In the genomic region with DNA sequence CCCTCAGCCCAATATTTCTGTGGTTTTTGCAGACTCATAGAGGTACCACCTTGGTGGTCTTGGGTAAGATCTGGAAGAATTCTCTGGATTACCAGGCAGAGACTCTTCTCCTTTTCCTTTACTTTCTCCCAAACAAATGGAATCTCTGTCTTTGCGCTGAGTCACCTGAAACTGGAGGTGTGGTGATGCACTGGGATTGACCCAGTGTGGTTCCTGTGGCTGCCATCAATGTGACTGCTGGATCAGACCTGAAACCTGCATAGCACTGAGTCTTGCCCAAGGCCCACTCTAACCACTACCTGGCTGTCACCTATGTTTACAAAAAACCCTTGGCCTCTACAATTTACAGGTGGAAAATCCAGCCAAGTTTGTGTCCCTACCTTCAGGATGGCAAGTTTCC, we compare ENCODE assay signal across 22 cellular contexts.
DNase-seq lines count a peak whose midpoint lies in the region; TF ChIP-seq lines count a peak whose summit lies in the region.
"Had no signal": no experiment of that assay in that cellular context is flagged by ENCODE, and none has a peak within 500 bp of the region (broad histone marks: within the 10 kb centered on the region; RNA-seq: fewer than 3 reads in every experiment).

No MANE protein-coding gene starts in this region.

- H3K4me3 Mint-ChIP-seq in MCF 10A (ENCODE audit: unreplicated experiment), result no peak overlapping the region
- no peak overlapping the region for H3K4me3 Mint-ChIP-seq in CD8-positive, alpha-beta memory T cell
- H3K4me3 Mint-ChIP-seq: B cell; CD4-positive, CD25-positive, alpha-beta regulatory T cell; CD8-positive, alpha-beta T cell had no signal

- no peak for TF ChIP-seq CTCF in mammary epithelial cell (conservative IDR thresholded peaks at IDR 0.05 in 1 of 2, IDR thresholded peaks at IDR 0.05 in 1 of 2; ENCODE audit: extremely low read depth in 1 of 2, insufficient read depth in 1 of 2, low read depth in 1 of 2, low read length in 2 of 2)
- no peak for TF ChIP-seq CTCF in MCF 10A (IDR thresholded peaks at IDR 0.05; ENCODE audit: unreplicated experiment)
- no peak for TF ChIP-seq CTCF in thyroid gland (IDR thresholded peaks at IDR 0.05)

- peaks cover 8% of the 10 kb centered on the region for H3K4me1 ChIP-seq in mammary epithelial cell (ENCODE audit: insufficient read depth, low read length)
- H3K4me1 ChIP-seq in mesenchymal stem cell (ENCODE audit: control insufficient read depth, insufficient read depth, low read depth, low read length), result peaks cover 7% of the 10 kb centered on the region
- peaks cover 23 to 29% of the 10 kb centered on the region in 2 donors for H3K4me1 ChIP-seq in thyroid gland
- H3K4me1 ChIP-seq in CD8-positive, alpha-beta memory T cell (ENCODE audit: insufficient read depth, low read length), result no peaks in the 10 kb centered on the region
- H3K4me1 ChIP-seq: BLaER1 had no signal

- POLR2A ChIA-PET in MCF 10A (lab: Yijun Ruan, JAX), result no interaction called here
- POLR2A ChIA-PET in CD8-positive, alpha-beta memory T cell (lab: Charles Lee), result no interaction called here

- no TSS peak for BruUV-seq in mammary epithelial cell (replicated peaks; lab: Mats Ljungman, UMichigan)
- no TSS peak for BruUV-seq in MCF 10A (replicated peaks; lab: Mats Ljungman, UMichigan)

- no peak for TF ChIP-seq POLR2A in thyroid gland (IDR thresholded peaks at IDR 0.05)

- no peak overlapping the region for H2AFZ ChIP-seq in mammary epithelial cell (ENCODE audit: low read depth, low read length)
- H2AFZ ChIP-seq in mesenchymal stem cell (ENCODE audit: low read depth, low read length), result no peak overlapping the region
- H2AFZ ChIP-seq: GM23248 had no signal

- CTCF ChIA-PET in mammary epithelial cell (lab: Charles Lee; ENCODE audit: low non-redundant PET) (no interaction called here), MCF 10A (lab: Yijun Ruan, JAX) (no interaction called here)
- CTCF ChIA-PET in CD8-positive, alpha-beta memory T cell (lab: Charles Lee), result no interaction called here

- 95% methylated on average over 1 of the region's 1 CpG for WGBS in mammary epithelial cell (ENCODE audit: low coverage, missing lambda C conversion rate)
- WGBS in mesenchymal stem cell, result 100% methylated on average over 1 of the region's 1 CpG
- 89 to 92% methylated on average over 1 of the region's 1 CpG for WGBS in thyroid gland, 2 donors

- no peak overlapping the region for H3K27ac Mint-ChIP-seq in MCF 10A (ENCODE audit: low read depth, unreplicated experiment)
- peak overlapping the region in 1 of 8 donors; percentile 18 for H3K27ac Mint-ChIP-seq in CD8-positive, alpha-beta memory T cell
- H3K27ac Mint-ChIP-seq: B cell; CD4-positive, CD25-positive, alpha-beta regulatory T cell; CD8-positive, alpha-beta T cell had no signal

- H3K27me3 Mint-ChIP-seq in MCF 10A (ENCODE audit: insufficient read depth, unreplicated experiment), result no peaks in the 10 kb centered on the region
- no peaks in the 10 kb centered on the region for H3K27me3 Mint-ChIP-seq in CD8-positive, alpha-beta memory T cell
- H3K27me3 Mint-ChIP-seq: B cell; CD4-positive, CD25-positive, alpha-beta regulatory T cell had no signal

- in situ Hi-C loops in mammary epithelial cell (cut with MboI; ENCODE audit: low sequenced_read_pairs in 2 of 2), result no loop called here

- no peak overlapping the region for H3K27ac ChIP-seq in mammary epithelial cell (ENCODE audit: insufficient read depth, low read depth, low read length)
- no peak overlapping the region for H3K27ac ChIP-seq in epithelial cell of prostate
- H3K27ac ChIP-seq in mesenchymal stem cell (ENCODE audit: low read length, poor library complexity, severe bottlenecking), result no peak overlapping the region
- peak overlapping the region; percentile 1 to 68 (median 59) for H3K27ac ChIP-seq in thyroid gland
- no peak overlapping the region for H3K27ac ChIP-seq in CD8-positive, alpha-beta memory T cell (ENCODE audit: low read depth, low read length)
- H3K27ac ChIP-seq: 22Rv1, BLaER1, C4-2B, GM23248 had no signal

- H3K18ac ChIP-seq in mesenchymal stem cell (ENCODE audit: low read depth in 1 of 2, low read length in 2 of 2), result no peak overlapping the region

- dilution Hi-C loops in mammary epithelial cell (cut with HindIII; ENCODE audit: low sequenced_read_pairs), result no loop called here

- no peak overlapping the region for H3K4ac ChIP-seq in mesenchymal stem cell (ENCODE audit: low read depth in 1 of 2, low read length in 2 of 2)

- peaks cover 10% of the 10 kb centered on the region for H3K36me3 Mint-ChIP-seq in MCF 10A (ENCODE audit: insufficient read depth, unreplicated experiment)
- no peaks in the 10 kb centered on the region for H3K36me3 Mint-ChIP-seq in CD8-positive, alpha-beta memory T cell
- H3K36me3 Mint-ChIP-seq: CD8-positive, alpha-beta T cell had no signal

- peaks cover 24% of the 10 kb centered on the region for H3K79me1 ChIP-seq in mesenchymal stem cell (replicated peaks; ENCODE audit: low read length, poor library complexity, severe bottlenecking)

- H3K4me2 ChIP-seq in mammary epithelial cell (ENCODE audit: insufficient read depth, low read depth, low read length) (no peak overlapping the region), mesenchymal stem cell (ENCODE audit: low read length, poor library complexity, severe bottlenecking) (no peak overlapping the region)
- H3K4me2 ChIP-seq: BLaER1 had no signal

- DNase-seq in mammary epithelial cell (peak; percentile 85), MCF 10A (ENCODE audit: unreplicated experiment) (no peak), epithelial cell of prostate (ENCODE audit: low read depth, low spot score) (peak; percentile 20), mesenchymal stem cell (no peak), thyroid gland (no peak), middle frontal gyrus (ENCODE audit: extremely low spot score, low spot score) (no peak)
- DNase-seq in CD8-positive, alpha-beta memory T cell, result no peak
- no peak for DNase-seq in activated T-cell treated with anti-CD3 and anti-CD28 coated beads, Interleukin-2, amount 50 U/mL, for 48 hours
- DNase-seq: CD4-positive, CD25-positive, alpha-beta regulatory T cell; CD8-positive, alpha-beta T cell; DMS 273 treated with DMSO at 0.1 percent for 48 hours; DMS79; EL; GDM1; GM23248; H7; HCEC 1CT had no signal

- no peak overlapping the region for H3K23ac ChIP-seq in mesenchymal stem cell (ENCODE audit: low read length in 2 of 2)

- intact Hi-C loops in mammary epithelial cell (cut with micrococcal nuclease), result no loop called here
- intact Hi-C loops in MCF 10A (cut with micrococcal nuclease), result no loop called here
- intact Hi-C loops in thyroid gland (cut with DNase I), result no loop called here

- no peak overlapping the region for H4K91ac ChIP-seq in mesenchymal stem cell (ENCODE audit: low read length)

- no peak overlapping the region for H2AK5ac ChIP-seq in mesenchymal stem cell (ENCODE audit: low read length, severe bottlenecking)

- H3K4me3 ChIP-seq in mammary epithelial cell (replicated peaks in 1 of 3; ENCODE audit: insufficient read depth in 1 of 3, low read depth in 2 of 3, low read length in 3 of 3) (no peak overlapping the region), mesenchymal stem cell (ENCODE audit: insufficient read depth in 1 of 2, low read depth in 1 of 2, low read length in 2 of 2) (no peak overlapping the region), thyroid gland (replicated peaks in 1 of 3) (no peak overlapping the region)
- H3K4me3 ChIP-seq in CD8-positive, alpha-beta memory T cell (ENCODE audit: low read length), result no peak overlapping the region
- H3K4me3 ChIP-seq: BLaER1, GM12878, GM23248 had no signal

- H4K20me1 ChIP-seq in mammary epithelial cell (ENCODE audit: insufficient read depth, low read length), result no peaks in the 10 kb centered on the region
- H4K20me1 ChIP-seq: BLaER1 had no signal

- H3K9me3 ChIP-seq in mammary epithelial cell (replicated peaks; ENCODE audit: insufficient read depth, low read length), result no peaks in the 10 kb centered on the region
- peaks cover 11% of the 10 kb centered on the region for H3K9me3 ChIP-seq in mesenchymal stem cell (ENCODE audit: control insufficient read depth, low read length)
- H3K9me3 ChIP-seq in thyroid gland, result no peaks in the 10 kb centered on the region
- no peaks in the 10 kb centered on the region for H3K9me3 ChIP-seq in CD8-positive, alpha-beta memory T cell (ENCODE audit: low read length)
- H3K9me3 ChIP-seq: BLaER1 had no signal

- H2BK120ac ChIP-seq in mesenchymal stem cell (ENCODE audit: low read depth, low read length), result no peak overlapping the region

- H3K4me1 Mint-ChIP-seq in MCF 10A (ENCODE audit: insufficient read depth, unreplicated experiment), result peaks cover 7% of the 10 kb centered on the region
- no peaks in the 10 kb centered on the region for H3K4me1 Mint-ChIP-seq in CD8-positive, alpha-beta memory T cell
- H3K4me1 Mint-ChIP-seq: B cell had no signal

- H4K8ac ChIP-seq in mesenchymal stem cell (ENCODE audit: low read length), result peak overlapping the region; percentile 80

- no peak overlapping the region for H2BK5ac ChIP-seq in mesenchymal stem cell (ENCODE audit: low read depth, low read length, poor library complexity, severe bottlenecking)

- H2BK15ac ChIP-seq in mesenchymal stem cell (ENCODE audit: low read depth, poor library complexity, severe bottlenecking), result no peak overlapping the region

- H3K27me3 ChIP-seq in mammary epithelial cell (ENCODE audit: insufficient read depth, low read length) (no peaks in the 10 kb centered on the region), mesenchymal stem cell (ENCODE audit: control insufficient read depth in 1 of 2, insufficient read depth in 1 of 2, low read length in 2 of 2) (no peaks in the 10 kb centered on the region), thyroid gland (no peaks in the 10 kb centered on the region)
- no peaks in the 10 kb centered on the region for H3K27me3 ChIP-seq in CD8-positive, alpha-beta memory T cell (ENCODE audit: insufficient read depth, low read length, poor library complexity, severe bottlenecking)
- H3K27me3 ChIP-seq: BLaER1 had no signal

- no peak overlapping the region for H2BK12ac ChIP-seq in mesenchymal stem cell (ENCODE audit: low read length in 2 of 2)

- H3K9ac ChIP-seq in mammary epithelial cell (ENCODE audit: insufficient read depth, low read length) (no peak overlapping the region), mesenchymal stem cell (ENCODE audit: low read length) (no peak overlapping the region)
- H3K9ac ChIP-seq: BLaER1, GM23248 had no signal

- H3K9me3 Mint-ChIP-seq in MCF 10A (ENCODE audit: unreplicated experiment), result peaks cover 18% of the 10 kb centered on the region
- peaks cover 0 to 16% (median 6%) of the 10 kb centered on the region in 5 donors for H3K9me3 Mint-ChIP-seq in CD8-positive, alpha-beta memory T cell

- no peaks in the 10 kb centered on the region for H3K36me3 ChIP-seq in mammary epithelial cell (ENCODE audit: insufficient read depth, low read length)
- H3K36me3 ChIP-seq in mesenchymal stem cell (ENCODE audit: control insufficient read depth in 1 of 2, insufficient read depth in 2 of 2, low read depth in 1 of 2, low read length in 2 of 2), result peaks cover 0 to 7% of the 10 kb centered on the region in 2 experiments
- H3K36me3 ChIP-seq in thyroid gland, result no peaks in the 10 kb centered on the region
- no peaks in the 10 kb centered on the region for H3K36me3 ChIP-seq in CD8-positive, alpha-beta memory T cell (ENCODE audit: insufficient read depth, low read length)
- H3K36me3 ChIP-seq: BLaER1 had no signal

- H3K14ac ChIP-seq in mesenchymal stem cell (ENCODE audit: low read length in 2 of 2), result no peak overlapping the region

- H3K79me2 ChIP-seq in mammary epithelial cell (ENCODE audit: insufficient read depth, low read length), result peaks cover 3% of the 10 kb centered on the region

Comparison
In these comparisons a context has a peak if more than half of its experiments do, and no peak if none do; other contexts are left out.
1. DNase-seq: peak in mammary epithelial cell (single experiment) and epithelial cell of prostate (single experiment); none in MCF 10A (single experiment), mesenchymal stem cell (single experiment), thyroid gland (0 of 2), middle frontal gyrus (single experiment), CD8-positive, alpha-beta memory T cell (0 of 5) and activated T-cell treated with anti-CD3 and anti-CD28 coated beads, Interleukin-2, amount 50 U/mL, for 48 hours (0 of 2).
2. H3K27ac ChIP-seq: peak in thyroid gland (3 of 3); none in mammary epithelial cell (single experiment), epithelial cell of prostate (single experiment), mesenchymal stem cell (single experiment) and CD8-positive, alpha-beta memory T cell (single experiment).